ENCODE assay signal across 19 cellular contexts in the genomic region with DNA sequence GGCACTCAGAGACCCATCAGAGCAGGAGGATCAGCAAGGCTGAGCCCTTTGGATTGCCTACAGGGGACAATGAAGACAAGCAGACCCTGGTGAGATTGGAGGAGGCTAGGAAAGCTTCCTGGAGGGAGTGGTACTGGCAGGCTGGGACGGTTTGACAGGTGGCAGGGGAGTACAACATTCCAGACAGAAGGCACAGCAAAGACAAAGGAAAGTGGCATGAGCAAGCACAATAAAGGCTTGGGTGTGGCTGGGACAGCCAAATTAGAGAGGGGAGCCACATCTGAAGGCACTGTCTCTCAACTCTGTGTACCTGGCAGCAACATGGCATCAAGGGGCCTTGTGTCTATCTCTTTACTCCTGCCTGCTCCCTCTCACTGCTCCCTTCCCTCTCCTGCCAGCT.
"Had no signal": no experiment of that assay in that cellular context is flagged by ENCODE, and none has a peak within 500 bp of the region (broad histone marks: within the 10 kb centered on the region; RNA-seq: fewer than 3 reads in every experiment).

No MANE protein-coding gene starts in this region.

- H3K27me3 Mint-ChIP-seq: activated B cell treated with CpG ODN at 0.5 μM for 24 hours; activated CD4-positive, alpha-beta T cell treated with anti-CD3 and anti-CD28 coated beads, Interleukin-2, amount 10 ng/mL, durations not matched to agents 24 days and 14 days; activated naive CD4-positive, alpha-beta T cell treated with anti-CD3 and anti-CD28 coated beads, Interleukin-2, amount 50 U/mL, for 24 hours; T-helper 17 cell had no signal

- H3K4me3 Mint-ChIP-seq: activated B cell treated with CpG ODN at 0.5 μM for 24 hours; activated CD4-positive, alpha-beta T cell treated with anti-CD3 and anti-CD28 coated beads, Interleukin-2, amount 10 ng/mL, durations not matched to agents 24 days and 14 days; activated naive CD4-positive, alpha-beta T cell treated with anti-CD3 and anti-CD28 coated beads, Interleukin-2, amount 50 U/mL, for 24 hours; activated T-cell treated with anti-CD3 and anti-CD28 coated beads, Interleukin-2, amount 50 U/mL, for 72 hours; T-helper 17 cell had no signal

- ATAC-seq: activated T-cell treated with anti-CD3 and anti-CD28 coated beads, Interleukin-2, amount 50 U/mL, for 72 hours; K562; T-helper 17 cell had no signal

- H3K36me3 Mint-ChIP-seq: activated naive CD4-positive, alpha-beta T cell treated with anti-CD3 and anti-CD28 coated beads, Interleukin-2, amount 50 U/mL, for 24 hours had no signal

- H3K4me3 ChIP-seq: K562 had no signal

- H3K4me1 Mint-ChIP-seq: activated B cell treated with CpG ODN at 0.5 μM for 24 hours; activated CD4-positive, alpha-beta T cell treated with anti-CD3 and anti-CD28 coated beads, Interleukin-2, amount 10 ng/mL, durations not matched to agents 24 days and 14 days; activated naive CD4-positive, alpha-beta T cell treated with anti-CD3 and anti-CD28 coated beads, Interleukin-2, amount 50 U/mL, for 24 hours had no signal

- DNase-seq: activated B cell treated with CpG ODN at 0.5 μM for 24 hours; activated CD4-positive, alpha-beta T cell treated with anti-CD3 and anti-CD28 coated beads for 1 hour; activated CD4-positive, alpha-beta T cell treated with anti-CD3 and anti-CD28 coated beads, Interleukin-2, amount 10 ng/mL, durations not matched to agents 24 days and 14 days; activated CD4-positive, alpha-beta T cell treated with anti-CD3 and anti-CD28 coated beads, Interleukin-2, amount 50 U/mL, for 48 hours; activated T-cell treated with anti-CD3 and anti-CD28 coated beads, Interleukin-2, amount 50 U/mL, for 72 hours; aorta; central memory CD4-positive, alpha-beta T cell; Karpas-422; NCI-H1105 treated with DMSO at 0.1 percent for 48 hours; NCI-H1930; NCI-H2171 treated with DMSO at 0.1 percent for 48 hours; NCI-H226; NK-92 treated with Interleukin-12 subunit alpha and Interleukin-12 subunit beta, amount 100 ng/mL, for 24 hours; OCI-M1; SHP77 treated with DMSO at 0.1 percent for 48 hours; T-helper 17 cell; T-helper 9 cell had no signal

- H3K27ac Mint-ChIP-seq: activated B cell treated with CpG ODN at 0.5 μM for 24 hours; activated CD4-positive, alpha-beta T cell treated with anti-CD3 and anti-CD28 coated beads, Interleukin-2, amount 10 ng/mL, durations not matched to agents 24 days and 14 days; activated naive CD4-positive, alpha-beta T cell treated with anti-CD3 and anti-CD28 coated beads, Interleukin-2, amount 50 U/mL, for 24 hours; activated T-cell treated with anti-CD3 and anti-CD28 coated beads, Interleukin-2, amount 50 U/mL, for 72 hours; T-helper 17 cell had no signal

- H3K9me3 Mint-ChIP-seq: activated B cell treated with CpG ODN at 0.5 μM for 24 hours; activated CD4-positive, alpha-beta T cell treated with anti-CD3 and anti-CD28 coated beads, Interleukin-2, amount 10 ng/mL, durations not matched to agents 24 days and 14 days; activated naive CD4-positive, alpha-beta T cell treated with anti-CD3 and anti-CD28 coated beads, Interleukin-2, amount 50 U/mL, for 24 hours; activated T-cell treated with anti-CD3 and anti-CD28 coated beads, Interleukin-2, amount 50 U/mL, for 72 hours had no signal
